Comparison of ENCODE assay signal across 15 cellular contexts in genomic region chr9:121313458-121314152, GRCh38. TPM values are rescaled to one million over a fixed set of nuclear protein-coding genes. Genes with fewer than 3 reads are reported as not detected.
DNase-seq lines count a peak whose midpoint lies in the region; ATAC-seq and TF ChIP-seq lines count a peak whose summit lies in the region.
"Had no signal": no experiment of that assay in that cellular context is flagged by ENCODE, and none has a peak within 500 bp of the region (broad histone marks: within the 10 kb centered on the region; RNA-seq: fewer than 3 reads in every experiment).

No MANE protein-coding gene starts in this region.

- H3K9ac ChIP-seq in neuronal stem cell (ENCODE audit: low read depth, low read length, poor library complexity) = no peak overlapping the region
- H3K9ac ChIP-seq: BLaER1 had no signal

- no peak overlapping the region for H3K4me3 Mint-ChIP-seq in glutamatergic neuron (ENCODE audit: unreplicated experiment)
- H3K4me3 Mint-ChIP-seq: CD8-positive, alpha-beta T cell had no signal

- no peaks in the 10 kb centered on the region for H3K9me3 Mint-ChIP-seq in glutamatergic neuron (ENCODE audit: unreplicated experiment)
- H3K9me3 Mint-ChIP-seq: CD8-positive, alpha-beta T cell had no signal

- H3K4ac ChIP-seq in neuronal stem cell (ENCODE audit: low read length) = no peak overlapping the region

- H3K9me3 ChIP-seq in neuronal stem cell (replicated peaks in 1 of 2; ENCODE audit: control insufficient read depth in 2 of 2, insufficient read depth in 1 of 2, low read depth in 1 of 2, low read length in 2 of 2) = no peaks in the 10 kb centered on the region
- no peaks in the 10 kb centered on the region for H3K9me3 ChIP-seq in uterus
- H3K9me3 ChIP-seq: BLaER1, HAP-1 had no signal

- H3K27me3 ChIP-seq in neuronal stem cell (ENCODE audit: control insufficient read depth in 3 of 3, insufficient read depth in 3 of 3, low read depth in 1 of 3, low read length in 3 of 3) (no peaks in the 10 kb centered on the region), uterus (no peaks in the 10 kb centered on the region)
- H3K27me3 ChIP-seq: BLaER1 had no signal

- no peaks in the 10 kb centered on the region for H3K4me1 ChIP-seq in neuronal stem cell (ENCODE audit: control insufficient read depth in 2 of 2, insufficient read depth in 1 of 2, low read depth in 1 of 2, low read length in 2 of 2)
- peaks cover 0 to 14% of the 10 kb centered on the region in 2 donors for H3K4me1 ChIP-seq in uterus
- H3K4me1 ChIP-seq: BLaER1, HAP-1 had no signal

- TF ChIP-seq CTCF in glutamatergic neuron (IDR thresholded peaks at IDR 0.05; ENCODE audit: partially characterized antibody, unreplicated experiment) (no peak), uterus (IDR thresholded peaks at IDR 0.05) (no peak)

- H3K36me3 ChIP-seq in neuronal stem cell (replicated peaks in 1 of 2; ENCODE audit: control insufficient read depth in 2 of 2, insufficient read depth in 2 of 2, low read length in 2 of 2) (peaks cover 0 to 5% of the 10 kb centered on the region in 2 donors), uterus (peaks cover 0 to 3% of the 10 kb centered on the region in 2 donors)
- H3K36me3 ChIP-seq: HAP-1 had no signal

- H3K4me1 Mint-ChIP-seq in glutamatergic neuron (ENCODE audit: low read depth, unreplicated experiment) = no peaks in the 10 kb centered on the region

- intact Hi-C loops in cardiac septum (cut with DNase I) = loop anchor here (10.0 kb wide), 1 partner anchor 221 kb away; no protein-coding TSS in a partner anchor
- intact Hi-C loops in left ventricle myocardium superior (cut with micrococcal nuclease) = no loop called here
- intact Hi-C loops in uterus (cut with DNase I; ENCODE audit: low total_unique reads) = loop anchor here (5.0 kb wide), 1 partner anchor 106 kb away; no protein-coding TSS in a partner anchor

- no peak overlapping the region for H3K27ac ChIP-seq in neuronal stem cell (replicated peaks; ENCODE audit: low read length)
- H3K27ac ChIP-seq in uterus = peak overlapping the region; percentile 7 to 98
- H3K27ac ChIP-seq: BLaER1 had no signal

- WGBS in neuronal stem cell (ENCODE audit: extremely low coverage in 2 of 2, insufficient read length in 2 of 2, insufficient replicate concordance in 1 of 2), 2 donors = no CpG with 5 or more reads among the region's 10 CpGs

- H2AFZ ChIP-seq in neuronal stem cell (ENCODE audit: low read length) = no peak overlapping the region

- ATAC-seq in left ventricle myocardium superior (no peak), GM21526 (IDR thresholded peaks at IDR 0.05; ENCODE audit: low FRiP score, unreplicated experiment) (no peak), GM19397 (IDR thresholded peaks at IDR 0.05; ENCODE audit: unreplicated experiment) (no peak)
- ATAC-seq: CD8-positive, alpha-beta T cell had no signal

- no peak overlapping the region for H2BK12ac ChIP-seq in neuronal stem cell (ENCODE audit: low read length)

- H3K27ac Mint-ChIP-seq in glutamatergic neuron (ENCODE audit: unreplicated experiment) = no peak overlapping the region
- H3K27ac Mint-ChIP-seq: CD8-positive, alpha-beta T cell had no signal

- DNase-seq in cardiac septum (ENCODE audit: low spot score) = peak; percentile 72
- DNase-seq in left ventricle myocardium superior = no peak
- DNase-seq in glutamatergic neuron = peak; percentile 1
- no peak for DNase-seq in neuronal stem cell (ENCODE audit: low spot score)
- DNase-seq in uterus = peak in 1 of 2 donors; percentile 12
- DNase-seq in stimulated activated CD4-positive, alpha-beta T cell treated with anti-CD3 and anti-CD28 coated beads, Interleukin-1b, Interleukin-23, amount 100 ng/mL, for 48 hours = no peak
- DNase-seq: CD8-positive, alpha-beta T cell; NCI-H1417; NCI-H187 treated with DMSO at 0.1 percent for 48 hours; NCI-H345; NCI-H526 treated with DMSO at 0.1 percent for 48 hours had no signal

- H3K4me3 ChIP-seq in neuronal stem cell (ENCODE audit: low read length in 2 of 2) (peak overlapping the region in 1 of 2 donors; percentile 5), uterus (no peak overlapping the region)
- H3K4me3 ChIP-seq: BLaER1, HAP-1 had no signal

- H2BK15ac ChIP-seq in neuronal stem cell (ENCODE audit: low read length) = no peak overlapping the region

- H4K8ac ChIP-seq in neuronal stem cell (ENCODE audit: low read depth, low read length) = no peak overlapping the region

- H2BK5ac ChIP-seq in neuronal stem cell (ENCODE audit: low read length) = no peak overlapping the region

- H3K36me3 Mint-ChIP-seq in glutamatergic neuron (ENCODE audit: unreplicated experiment) = peaks cover 5% of the 10 kb centered on the region

- peak overlapping the region; percentile 56 for H3K23ac ChIP-seq in neuronal stem cell (ENCODE audit: low read depth, low read length, poor library complexity)

- peaks cover 3% of the 10 kb centered on the region for H3K27me3 Mint-ChIP-seq in glutamatergic neuron (ENCODE audit: unreplicated experiment)

- H2AK5ac ChIP-seq in neuronal stem cell (ENCODE audit: low read depth, low read length) = no peak overlapping the region

- no peak overlapping the region for H3K14ac ChIP-seq in neuronal stem cell (ENCODE audit: low read length)

- TF ChIP-seq POLR2A in uterus (IDR thresholded peaks at IDR 0.05) = no peak

- H3K79me1 ChIP-seq in neuronal stem cell (ENCODE audit: low read depth, low read length) = peaks cover under 1% of the 10 kb centered on the region

- H3K18ac ChIP-seq in neuronal stem cell (ENCODE audit: low read length) = no peak overlapping the region

- no peak overlapping the region for H3K4me2 ChIP-seq in neuronal stem cell (ENCODE audit: insufficient read depth, low read length, poor library complexity, severe bottlenecking)
- H3K4me2 ChIP-seq: BLaER1 had no signal

- peak overlapping the region; percentile 61 for H4K91ac ChIP-seq in neuronal stem cell (ENCODE audit: low read depth, low read length, poor library complexity)

- H2BK120ac ChIP-seq in neuronal stem cell (ENCODE audit: low read depth, low read length) = no peak overlapping the region

RNA-seq across cellular contexts. Expression of gene GSN, which starts 45.6 kb away (rescaled TPM):
- total RNA-seq in cardiac septum (855 TPM), left ventricle myocardium superior (717 TPM), glutamatergic neuron (ENCODE audit: unreplicated experiment) (11.6 TPM), uterus (1,000 to 10,000 TPM in 2 of 4 donors, 100 to 1,000 TPM in 2; 567 to 1,619 (median 884) TPM)
- 29.4 TPM for polyA plus RNA-seq in neuronal stem cell (2013, experiment 1 of 2)
- polyA plus RNA-seq in neuronal stem cell (2013, experiment 2 of 2) = 28.1 TPM

RNA-seq across cellular contexts. Expression of gene STOM, which starts 56.4 kb away (rescaled TPM):
- total RNA-seq in cardiac septum (191 TPM), left ventricle myocardium superior (153 TPM), glutamatergic neuron (ENCODE audit: unreplicated experiment) (2.0 TPM), uterus (100 to 1,000 TPM; 143 to 299 (median 158) TPM)
- 29.9 TPM for polyA plus RNA-seq in neuronal stem cell (2013, experiment 1 of 2)
- polyA plus RNA-seq in neuronal stem cell (2013, experiment 2 of 2) = 33.0 TPM

Comparison
In these comparisons a context has a peak if more than half of its experiments do, and no peak if none do; other contexts are left out.
1. DNase-seq: peak in cardiac septum (single experiment) and glutamatergic neuron (single experiment); none in left ventricle myocardium superior (single experiment), neuronal stem cell (single experiment) and stimulated activated CD4-positive, alpha-beta T cell treated with anti-CD3 and anti-CD28 coated beads, Interleukin-1b, Interleukin-23, amount 100 ng/mL, for 48 hours (single experiment).
2. RNA of gene GSN, which starts 45.6 kb away (total RNA-seq): 567 to 1,619 TPM in uterus, 855 TPM in cardiac septum (single experiment) and 717 TPM in left ventricle myocardium superior (single experiment); 11.6 TPM in glutamatergic neuron (single experiment); every median in the first group is over 10 times any median in the second.
3. RNA of gene STOM, which starts 56.4 kb away (total RNA-seq): 191 TPM in cardiac septum (single experiment), 143 to 299 TPM in uterus and 153 TPM in left ventricle myocardium superior (single experiment); 2.0 TPM in glutamatergic neuron (single experiment); every median in the first group is over 10 times any median in the second.